ENCODE assay signal across 1 cellular context in genomic region chr14:51547701-51548100, GRCh38.
TF ChIP-seq lines count a peak whose summit lies in the region.

No MANE protein-coding gene starts in this region.

TF ChIP-seq in SK-N-SH treated with all-trans-retinoic acid at 6 μM for 48 hours, 23 proteins besides CTCF, POLR2A, EP300 and RAD21 (continued from another document):
- no peak for TF ChIP-seq PATZ1 (CRISPR knock-in tag; IDR thresholded peaks at IDR 0.05; ENCODE audit: borderline replicate concordance)
- TF ChIP-seq SNAI2 (CRISPR knock-in tag; IDR thresholded peaks at IDR 0.05) = no peak
- TF ChIP-seq ESRRG (CRISPR knock-in tag; IDR thresholded peaks at IDR 0.05) = no peak
- TF ChIP-seq ZC3H10 (CRISPR knock-in tag; IDR thresholded peaks at IDR 0.05) = no peak
- no peak for TF ChIP-seq PPARA (CRISPR knock-in tag; IDR thresholded peaks at IDR 0.05; ENCODE audit: borderline replicate concordance)
- TF ChIP-seq ZFP30 (CRISPR knock-in tag; IDR thresholded peaks at IDR 0.05) = no peak
